Comparison of ENCODE assay signal across 12 cellular contexts in genomic region chr11:116981216-116981887, GRCh38.
DNase-seq lines count a peak whose midpoint lies in the region; ATAC-seq, FAIRE-seq and TF ChIP-seq lines count a peak whose summit lies in the region.
"Had no signal": no experiment of that assay in that cellular context is flagged by ENCODE, and none has a peak within 500 bp of the region (broad histone marks: within the 10 kb centered on the region; RNA-seq: fewer than 3 reads in every experiment).

No MANE protein-coding gene starts in this region.

- peaks cover 65% of the 10 kb centered on the region for H3K4me1 Mint-ChIP-seq in stimulated activated effector memory CD8-positive, alpha-beta T cell treated with anti-CD3 and anti-CD28 coated beads, Interleukin-12 subunit alpha, Interleukin-12 subunit beta, amount 100 ng/mL, for 72 hours

- 86% methylated on average over 5 of the region's 5 CpGs for WGBS in K562 (ENCODE audit: insufficient coverage, low coverage, missing lambda C conversion rate)

- CTCF ChIA-PET in K562 (lab: Yijun Ruan, JAX; ENCODE audit: low intra/inter-chr PET ratio): no interaction called here

- no peak for TF ChIP-seq RAD21 in K562 (CRISPR knock-in tag; conservative IDR thresholded peaks at IDR 0.05 in 1 of 2, IDR thresholded peaks at IDR 0.05 in 1 of 2)

- no peaks in the 10 kb centered on the region for H4K20me1 ChIP-seq in OCI-LY1 (ENCODE audit: insufficient read depth, low read length)
- H4K20me1 ChIP-seq in K562 (replicated peaks; ENCODE audit: control insufficient read depth, insufficient read depth, low read length): 0 out of 2 replicates have a peak, but pooled peaks cover 3% of the 10 kb centered on the region

- TF ChIP-seq CTCF in OCI-LY1 (IDR thresholded peaks at IDR 0.05; ENCODE audit: low read length): no peak
- TF ChIP-seq CTCF in K562 (IDR thresholded peaks at IDR 0.05 in 2 of 3, conservative IDR thresholded peaks at IDR 0.05 in 1 of 3; ENCODE audit: insufficient read depth in 2 of 3, low read depth in 1 of 3, low read length in 3 of 3): no peak

- ATAC-seq in K562 (no peak), HG03354 (IDR thresholded peaks at IDR 0.05; ENCODE audit: poor library complexity, severe bottlenecking, unreplicated experiment) (no peak)
- no peak for ATAC-seq in stimulated activated effector memory CD8-positive, alpha-beta T cell treated with anti-CD3 and anti-CD28 coated beads, Interleukin-12 subunit alpha, Interleukin-12 subunit beta, amount 100 ng/mL, for 72 hours
- ATAC-seq: left lung, SK-N-SH treated with all-trans-retinoic acid at 6 μM for 48 hours had no signal

- H3K36me3 Mint-ChIP-seq in stimulated activated effector memory CD8-positive, alpha-beta T cell treated with anti-CD3 and anti-CD28 coated beads, Interleukin-12 subunit alpha, Interleukin-12 subunit beta, amount 100 ng/mL, for 72 hours: peaks cover 19% of the 10 kb centered on the region

- TF ChIP-seq EP300 in K562 (IDR thresholded peaks at IDR 0.05; ENCODE audit: low read length): no peak

- no peak overlapping the region for H3K9ac ChIP-seq in OCI-LY1 (ENCODE audit: low read length)
- no peak overlapping the region for H3K9ac ChIP-seq in K562 (ENCODE audit: insufficient read depth in 1 of 2, low read depth in 2 of 2, low read length in 2 of 2)

- no peaks in the 10 kb centered on the region for H3K9me3 Mint-ChIP-seq in stimulated activated effector memory CD8-positive, alpha-beta T cell treated with anti-CD3 and anti-CD28 coated beads, Interleukin-12 subunit alpha, Interleukin-12 subunit beta, amount 100 ng/mL, for 72 hours

- H3K27ac Mint-ChIP-seq in stimulated activated effector memory CD8-positive, alpha-beta T cell treated with anti-CD3 and anti-CD28 coated beads, Interleukin-12 subunit alpha, Interleukin-12 subunit beta, amount 100 ng/mL, for 72 hours: peak overlapping the region; percentile 75

- intact Hi-C loops in K562 (cut with micrococcal nuclease): no loop called here

- DNase-seq in GM12892 (ENCODE audit: insufficient read length) (no peak), K562 (ENCODE audit: extremely low read depth in 1 of 4, low spot score in 3 of 4) (no peak), NCI-H2081 (lab: John Stamatoyannopoulos, UW) (no peak), NCI-H748 (lab: John Stamatoyannopoulos, UW; ENCODE audit: unreplicated experiment) (no peak)
- no peak for DNase-seq in stimulated activated effector memory CD8-positive, alpha-beta T cell treated with anti-CD3 and anti-CD28 coated beads, Interleukin-12 subunit alpha, Interleukin-12 subunit beta, amount 100 ng/mL, for 72 hours (ENCODE audit: low spot score in 2 of 2)
- DNase-seq: left lung, NCI-H446, posterior cingulate gyrus had no signal

- no peaks in the 10 kb centered on the region for H3K9me2 ChIP-seq in OCI-LY1 (ENCODE audit: low read depth, low read length)

- FAIRE-seq in GM12892 (lab: Jason Lieb, UNC): peak; percentile 71
- FAIRE-seq in K562 (lab: Jason Lieb, UNC): no peak

- no peak overlapping the region for H3K4me3 ChIP-seq in OCI-LY1 (ENCODE audit: low read depth, low read length, poor library complexity, severe bottlenecking)
- H3K4me3 ChIP-seq in K562: no peak overlapping the region
- H3K4me3 ChIP-seq: left lung, thoracic aorta had no signal

- in situ Hi-C loops in K562 (cut with MboI): no loop called here

- H3K4me2 ChIP-seq in OCI-LY1 (ENCODE audit: low read length): peak overlapping the region; percentile 15; the same call in 1 of the 2 replicates
- H3K4me2 ChIP-seq in K562 (ENCODE audit: insufficient read depth, low read length): no peak overlapping the region

- TF ChIP-seq POLR2A in GM12892 (IDR thresholded peaks at IDR 0.05; ENCODE audit: low read depth, low read length) (no peak), K562 (conservative IDR thresholded peaks at IDR 0.05) (no peak)

- peaks cover 5% of the 10 kb centered on the region; the same call in 1 of the 2 replicates for H3K36me3 ChIP-seq in OCI-LY1 (ENCODE audit: insufficient read depth, low read length)
- H3K36me3 ChIP-seq in K562 (ENCODE audit: control insufficient read depth, insufficient read depth, low read length): no peaks in the 10 kb centered on the region
- H3K36me3 ChIP-seq: left lung, thoracic aorta had no signal

- H3K79me2 ChIP-seq in OCI-LY1 (ENCODE audit: insufficient read depth, low read length): peaks cover 60% of the 10 kb centered on the region
- H3K79me2 ChIP-seq in K562 (ENCODE audit: control insufficient read depth, insufficient read depth, low read length): peaks cover 7% of the 10 kb centered on the region; the same call in 1 of the 3 replicates

- BruUV-seq in K562 (replicated peaks; lab: Mats Ljungman, UMichigan): no TSS peak

- H2AFZ ChIP-seq in OCI-LY1 (ENCODE audit: low read length) (no peak overlapping the region), K562 (ENCODE audit: low read depth, low read length) (no peak overlapping the region)

- H3K9me1 ChIP-seq in K562 (ENCODE audit: control insufficient read depth, insufficient read depth, low read length): no peaks in the 10 kb centered on the region

- H3F3A ChIP-seq in OCI-LY1 (ENCODE audit: insufficient read depth, low read length): 0 out of 2 replicates have a peak, but pooled peaks cover 8% of the 10 kb centered on the region

- H3K4me3 Mint-ChIP-seq in stimulated activated effector memory CD8-positive, alpha-beta T cell treated with anti-CD3 and anti-CD28 coated beads, Interleukin-12 subunit alpha, Interleukin-12 subunit beta, amount 100 ng/mL, for 72 hours: peak overlapping the region; percentile 46

- H3K27ac ChIP-seq in OCI-LY1 (ENCODE audit: low read depth, low read length, poor library complexity, severe bottlenecking) (peak overlapping the region; percentile 75), K562 (ENCODE audit: extremely low read depth, low read depth, low read length) (no peak overlapping the region)
- H3K27ac ChIP-seq: thoracic aorta had no signal

- H3K9me3 ChIP-seq in OCI-LY1 (ENCODE audit: low read length) (no peaks in the 10 kb centered on the region), K562 (replicated peaks; ENCODE audit: control insufficient read depth, insufficient read depth, low read depth, low read length) (no peaks in the 10 kb centered on the region)
- H3K9me3 ChIP-seq: left lung, thoracic aorta had no signal

- POLR2A ChIA-PET in K562 (lab: Yijun Ruan, JAX): interaction anchor here (0.9 kb wide), 2 partner anchors 9 to 78 kb away, joined by 3 read pairs; no protein-coding TSS in a partner anchor

- peaks cover 53% of the 10 kb centered on the region for H3K4me1 ChIP-seq in OCI-LY1 (ENCODE audit: insufficient read depth, low read length, severe bottlenecking)
- no peaks in the 10 kb centered on the region for H3K4me1 ChIP-seq in K562 (replicated peaks in 1 of 2; ENCODE audit: control insufficient read depth in 2 of 2, insufficient read depth in 2 of 2, low read length in 2 of 2)

- H3K27me3 ChIP-seq in OCI-LY1 (ENCODE audit: insufficient read depth, low read length) (no peaks in the 10 kb centered on the region), K562 (ENCODE audit: control insufficient read depth in 2 of 2, insufficient read depth in 2 of 2, low read length in 2 of 2) (no peaks in the 10 kb centered on the region)
- H3K27me3 ChIP-seq: left lung had no signal

TF ChIP-seq in K562, 482 proteins besides CTCF, POLR2A, EP300 and RAD21:
- TF ChIP-seq RBM22 (IDR thresholded peaks at IDR 0.05; ENCODE audit: low read depth, low read length, poor library complexity, severe bottlenecking) (no peak), CEBPB (tag; IDR thresholded peaks at IDR 0.05) (peak; percentile 44; the same call in 1 of the 2 replicates)
